ENCODE assay signal across 15 cellular contexts in the genomic region with DNA sequence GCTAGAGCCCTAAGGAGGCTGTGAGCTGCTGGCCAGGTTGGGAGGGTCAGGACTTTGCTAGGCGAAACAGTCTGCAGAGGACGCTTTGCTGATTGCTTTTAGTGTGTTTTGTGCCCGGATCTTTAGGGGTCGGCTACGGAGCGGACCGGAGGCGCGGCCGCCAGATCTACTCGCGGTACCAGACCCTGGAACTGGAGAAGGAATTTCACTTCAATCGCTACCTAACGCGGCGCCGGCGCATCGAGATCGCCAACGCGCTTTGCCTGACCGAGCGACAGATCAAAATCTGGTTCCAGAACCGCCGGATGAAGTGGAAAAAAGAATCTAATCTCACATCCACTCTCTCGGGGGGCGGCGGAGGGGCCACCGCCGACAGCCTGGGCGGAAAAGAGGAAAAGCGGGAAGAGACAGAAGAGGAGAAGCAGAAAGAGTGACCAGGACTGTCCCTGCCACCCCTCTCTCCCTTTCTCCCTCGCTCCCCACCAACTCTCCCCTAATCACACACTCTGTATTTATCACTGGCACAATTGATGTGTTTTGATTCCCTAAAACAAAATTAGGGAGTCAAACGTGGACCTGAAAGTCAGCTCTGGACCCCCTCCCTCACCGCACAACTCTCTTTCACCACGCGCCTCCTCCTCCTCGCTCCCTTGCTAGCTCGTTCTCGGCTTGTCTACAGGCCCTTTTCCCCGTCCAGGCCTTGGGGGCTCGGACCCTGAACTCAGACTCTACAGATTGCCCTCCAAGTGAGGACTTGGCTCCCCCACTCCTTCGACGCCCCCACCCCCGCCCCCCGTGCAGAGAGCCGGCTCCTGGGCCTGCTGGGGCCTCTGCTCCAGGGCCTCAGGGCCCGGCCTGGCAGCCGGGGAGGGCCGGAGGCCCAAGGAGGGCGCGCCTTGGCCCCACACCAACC. TPM values are rescaled to one million over a fixed set of nuclear protein-coding genes. Genes with fewer than 3 reads are reported as not detected.
A peak's percentile ranks its signal among the peaks of the same experiment; 100 is the strongest.
DNase-seq lines count a peak whose midpoint lies in the region; ATAC-seq and TF ChIP-seq lines count a peak whose summit lies in the region.
"Had no signal": no experiment of that assay in that cellular context is flagged by ENCODE, and none has a peak within 500 bp of the region (broad histone marks: within the 10 kb centered on the region; RNA-seq: fewer than 3 reads in every experiment).

No MANE protein-coding gene starts in this region.

- H3K27me3 Mint-ChIP-seq in MCF 10A (ENCODE audit: insufficient read depth, unreplicated experiment) (no peaks in the 10 kb centered on the region), endodermal cell (ENCODE audit: insufficient read depth) (peaks cover 97% of the 10 kb centered on the region), nephron progenitor cell (ENCODE audit: low read depth, poor library complexity) (peaks cover 2% of the 10 kb centered on the region)

- H3K4me3 Mint-ChIP-seq in MCF 10A (ENCODE audit: unreplicated experiment) (no peak overlapping the region), endodermal cell (peak overlapping the region; percentile 38), nephron progenitor cell (peak overlapping the region; percentile 91)
- H3K4me3 Mint-ChIP-seq: stimulated activated naive CD8-positive, alpha-beta T cell treated with anti-CD3 and anti-CD28 coated beads, Interleukin-15, Interleukin-2, amounts not matched to agents 100 ng/mL and 50 ng/mL, for 24 hours had no signal

- H3K4me3 ChIP-seq in breast epithelium (peak overlapping the region; percentile 40 to 71 (median 59)), endodermal cell (ENCODE audit: low read length) (no peak overlapping the region), upper lobe of right lung (peak overlapping the region; percentile 4), mucosa of descending colon (no peak overlapping the region)

- CTCF ChIA-PET in MCF 10A (lab: Yijun Ruan, JAX): interaction anchor here (0.6 to 9.4 kb wide), 6 partner anchors 13 to 375 kb away, joined by 3 to 233 read pairs (median 20); partner anchors contain the start of genes HOXC8 and SMUG1

- ATAC-seq in upper lobe of right lung (no peak), GM19452 (IDR thresholded peaks at IDR 0.05; ENCODE audit: unreplicated experiment) (no peak), mucosa of descending colon (no peak)

- DNase-seq in breast epithelium (ENCODE audit: low spot score in 2 of 2) (peak in 1 of 2 donors; percentile 51), MCF 10A (ENCODE audit: unreplicated experiment) (no peak), endodermal cell (peak; percentile 85), nephron progenitor cell (peak; percentile 49), upper lobe of right lung (no peak), NOMO-1 treated with DMSO at 0.1 percent for 48 hours (lab: John Stamatoyannopoulos, UW; ENCODE audit: unreplicated experiment) (no peak), mucosa of descending colon (no peak)
- DNase-seq: activated CD4-positive, alpha-beta T cell treated with anti-CD3 and anti-CD28 coated beads, Interleukin-2, amount 50 U/mL, for 1 hour; Calu3; effector CD4-positive, alpha-beta T cell; NCI-H1930; NCI-H526 treated with DMSO at 0.1 percent for 48 hours had no signal

- no peaks in the 10 kb centered on the region for H3K27me3 ChIP-seq in breast epithelium
- peaks cover 100% of the 10 kb centered on the region for H3K27me3 ChIP-seq in endodermal cell (ENCODE audit: control insufficient read depth, insufficient read depth, low read length, poor library complexity, severe bottlenecking)
- peaks cover 90% of the 10 kb centered on the region for H3K27me3 ChIP-seq in upper lobe of right lung

- no peaks in the 10 kb centered on the region for H3K9me3 Mint-ChIP-seq in MCF 10A (ENCODE audit: unreplicated experiment)
- H3K9me3 Mint-ChIP-seq in endodermal cell: peaks cover 3% of the 10 kb centered on the region
- no peaks in the 10 kb centered on the region for H3K9me3 Mint-ChIP-seq in nephron progenitor cell
- H3K9me3 Mint-ChIP-seq: stimulated activated naive CD8-positive, alpha-beta T cell treated with anti-CD3 and anti-CD28 coated beads, Interleukin-15, Interleukin-2, amounts not matched to agents 100 ng/mL and 50 ng/mL, for 24 hours had no signal

- peak overlapping the region; percentile 84 to 89 for H3K27ac ChIP-seq in breast epithelium
- no peak overlapping the region for H3K27ac ChIP-seq in endodermal cell (ENCODE audit: low read depth, low read length)
- H3K27ac ChIP-seq in upper lobe of right lung: no peak overlapping the region
- H3K27ac ChIP-seq: right atrium auricular region had no signal

- H3K4me1 Mint-ChIP-seq in MCF 10A (ENCODE audit: insufficient read depth, unreplicated experiment) (peaks cover 5% of the 10 kb centered on the region), endodermal cell (peaks cover 13% of the 10 kb centered on the region), nephron progenitor cell (peaks cover 84% of the 10 kb centered on the region)

- H3K36me3 Mint-ChIP-seq in MCF 10A (ENCODE audit: insufficient read depth, unreplicated experiment) (peaks cover 20% of the 10 kb centered on the region), endodermal cell (ENCODE audit: low read depth) (no peaks in the 10 kb centered on the region), nephron progenitor cell (ENCODE audit: low read depth) (peaks cover 19% of the 10 kb centered on the region)

- H3K9me3 ChIP-seq in breast epithelium (no peaks in the 10 kb centered on the region), endodermal cell (ENCODE audit: control insufficient read depth, low read length) (peaks cover 5% of the 10 kb centered on the region), upper lobe of right lung (no peaks in the 10 kb centered on the region), mucosa of descending colon (no peaks in the 10 kb centered on the region)

- peaks cover 5 to 7% of the 10 kb centered on the region in 2 donors for H3K4me1 ChIP-seq in breast epithelium
- H3K4me1 ChIP-seq in endodermal cell (ENCODE audit: control insufficient read depth, insufficient read depth, low read length): no peaks in the 10 kb centered on the region
- no peaks in the 10 kb centered on the region for H3K4me1 ChIP-seq in upper lobe of right lung
- H3K4me1 ChIP-seq in mucosa of descending colon (ENCODE audit: low read depth): peaks cover 14% of the 10 kb centered on the region

- TF ChIP-seq POLR2A in breast epithelium (IDR thresholded peaks at IDR 0.05): no peak

- H3K36me3 ChIP-seq in breast epithelium (no peaks in the 10 kb centered on the region), endodermal cell (ENCODE audit: control insufficient read depth, insufficient read depth, low read length) (no peaks in the 10 kb centered on the region), upper lobe of right lung (no peaks in the 10 kb centered on the region), mucosa of descending colon (ENCODE audit: low read depth) (no peaks in the 10 kb centered on the region)
- H3K36me3 ChIP-seq: right atrium auricular region had no signal

- no peak for TF ChIP-seq CTCF in breast epithelium (IDR thresholded peaks at IDR 0.05)
- TF ChIP-seq CTCF in MCF 10A (IDR thresholded peaks at IDR 0.05; ENCODE audit: unreplicated experiment): no peak
- no peak for TF ChIP-seq CTCF in endodermal cell (conservative IDR thresholded peaks at IDR 0.05)
- TF ChIP-seq CTCF in nephron progenitor cell (IDR thresholded peaks at IDR 0.05): no peak
- TF ChIP-seq CTCF in upper lobe of right lung (IDR thresholded peaks at IDR 0.05): no peak
- no peak for TF ChIP-seq CTCF in mucosa of descending colon (IDR thresholded peaks at IDR 0.05)

- no TSS peak for BruUV-seq in MCF 10A (replicated peaks; lab: Mats Ljungman, UMichigan)

- intact Hi-C loops in breast epithelium (cut with DNase I; ENCODE audit: low total_unique reads) (no loop called here), MCF 10A (cut with micrococcal nuclease) (no loop called here), upper lobe of right lung (cut with DNase I) (no loop called here), mucosa of descending colon (cut with DNase I, micrococcal nuclease) (loop anchor here in 1 of 2 donors (5.0 kb wide), 1 partner anchor 163 kb away; no protein-coding TSS in a partner anchor)

- POLR2A ChIA-PET in MCF 10A (lab: Yijun Ruan, JAX): interaction anchor here (0.6 to 3.7 kb wide), 3 partner anchors 8 to 160 kb away, joined by 3 to 35 read pairs (median 3); no protein-coding TSS in a partner anchor

- no peak overlapping the region for H3K9ac ChIP-seq in endodermal cell (ENCODE audit: extremely low read depth, low read length, poor library complexity, severe bottlenecking)

- H3K27ac Mint-ChIP-seq in MCF 10A (ENCODE audit: low read depth, unreplicated experiment) (no peak overlapping the region), endodermal cell (no peak overlapping the region), nephron progenitor cell (peak overlapping the region; percentile 100)
- H3K27ac Mint-ChIP-seq: stimulated activated naive CD8-positive, alpha-beta T cell treated with anti-CD3 and anti-CD28 coated beads, Interleukin-15, Interleukin-2, amounts not matched to agents 100 ng/mL and 50 ng/mL, for 24 hours had no signal

- WGBS in endodermal cell (ENCODE audit: insufficient coverage in 1 of 2, insufficient read length in 1 of 2), 2 experiments: 3 to 8% methylated on average over 17 to 53 of the region's 53 CpGs

RNA-seq across cellular contexts. Expression of gene HOXC6, which starts 1.5 kb away (rescaled TPM):
- total RNA-seq in breast epithelium: 1 to 10 TPM; 3.3 to 4.1 (median 4.0) TPM
- 7.1 and 11.5 TPM in 2 replicates for total RNA-seq in MCF 10A (2022)
- not detected for total RNA-seq in endodermal cell
- 16.8 TPM for polyA plus RNA-seq in endodermal cell (2013, experiment 1 of 2)
- polyA plus RNA-seq in endodermal cell (2013, experiment 2 of 2): 10.0 TPM
- total RNA-seq in upper lobe of right lung: 1.4 TPM
- under 1 TPM in 2 of 3 donors, not detected in 1; 0.22 to 0.32 TPM for total RNA-seq in mucosa of descending colon
- total RNA-seq: right atrium auricular region had no signal

RNA-seq across cellular contexts. Expression of gene HOXC5, which starts 3.1 kb away (rescaled TPM):
- under 1 TPM; 0.73 to 0.98 (median 0.96) TPM for total RNA-seq in breast epithelium
- total RNA-seq in MCF 10A (2022): 0.74 TPM in 1 of 2 replicates, not detected in the other
- not detected for total RNA-seq in endodermal cell
- polyA plus RNA-seq in endodermal cell (2013, experiment 1 of 2): 0.82 TPM
- polyA plus RNA-seq in endodermal cell (2013, experiment 2 of 2): 1.7 TPM
- total RNA-seq in upper lobe of right lung: not detected
- not detected for total RNA-seq in mucosa of descending colon
- total RNA-seq: Calu3 had no signal

RNA-seq across cellular contexts. Expression of gene HOXC8, which starts 21.0 kb away (rescaled TPM):
- total RNA-seq in breast epithelium (1 to 10 TPM in 2 of 3 donors, under 1 TPM in 1; 0.73 to 5.4 (median 2.0) TPM), MCF 10A (2022) (6.0 and 6.9 TPM in 2 replicates), endodermal cell (not detected), upper lobe of right lung (0.55 TPM), mucosa of descending colon (not detected)
- polyA plus RNA-seq in endodermal cell (2013, experiment 1 of 2): 3.3 TPM
- 1.6 TPM for polyA plus RNA-seq in endodermal cell (2013, experiment 2 of 2)
- total RNA-seq: right atrium auricular region had no signal

RNA-seq across cellular contexts. Expression of gene HOXC4, which starts 23.9 kb away (rescaled TPM):
- total RNA-seq in breast epithelium (1 to 10 TPM; 1.8 to 2.3 (median 1.9) TPM), MCF 10A (2022) (1.7 and 1.8 TPM in 2 replicates), endodermal cell (not detected), upper lobe of right lung (0.61 TPM), mucosa of descending colon (1 to 10 TPM in 1 of 3 donors, not detected in 2; 2.3 TPM)
- polyA plus RNA-seq in endodermal cell (2013, experiment 1 of 2): 13.4 TPM
- 10.3 TPM for polyA plus RNA-seq in endodermal cell (2013, experiment 2 of 2)

RNA-seq across cellular contexts. Expression of gene HOXC9, which starts 29.8 kb away (rescaled TPM):
- total RNA-seq in breast epithelium (10 to 100 TPM in 1 of 3 donors, 1 to 10 TPM in 2; 3.8 to 16.8 (median 4.6) TPM), MCF 10A (2022) (5.2 and 6.0 TPM in 2 replicates), endodermal cell (not detected), upper lobe of right lung (0.61 TPM), mucosa of descending colon (not detected)
- polyA plus RNA-seq in endodermal cell (2013, experiment 1 of 2): 5.5 TPM
- polyA plus RNA-seq in endodermal cell (2013, experiment 2 of 2): 6.4 TPM
- total RNA-seq: right atrium auricular region had no signal

Comparison
In these comparisons a context has a peak if more than half of its experiments do, and no peak if none do; other contexts are left out.
1. DNase-seq: peak in endodermal cell (single experiment) and nephron progenitor cell (single experiment); none in MCF 10A (single experiment), upper lobe of right lung (single experiment), NOMO-1 treated with DMSO at 0.1 percent for 48 hours (single experiment) and mucosa of descending colon (0 of 3).
2. H3K27ac ChIP-seq: peak in breast epithelium (2 of 2); none in endodermal cell (single experiment) and upper lobe of right lung (single experiment).
3. H3K4me3 ChIP-seq: peak in breast epithelium (3 of 3) and upper lobe of right lung (single experiment); none in endodermal cell (single experiment) and mucosa of descending colon (single experiment).